In the genomic region with DNA sequence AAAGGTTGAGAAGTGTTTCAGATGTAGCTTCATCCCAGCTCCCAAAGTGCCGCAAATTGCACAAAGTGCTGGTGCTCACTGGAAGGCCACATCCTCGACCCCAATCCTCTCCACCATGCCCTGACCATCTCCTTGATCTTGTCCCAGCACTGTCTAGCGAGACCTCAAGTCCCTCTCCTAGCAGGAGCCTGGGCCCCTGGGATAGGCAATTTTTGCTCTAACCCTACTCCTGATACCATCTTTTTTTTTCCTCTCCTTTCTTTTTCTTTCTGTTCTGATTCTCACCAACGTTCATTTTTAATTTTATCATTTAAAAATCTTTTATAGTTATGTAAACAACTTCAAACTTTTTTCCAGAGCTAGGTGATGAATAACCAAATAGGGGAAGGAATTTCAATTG, we compare ENCODE assay signal across 39 cellular contexts. TPM values are rescaled to one million over a fixed set of nuclear protein-coding genes. Genes with fewer than 3 reads are reported as not detected.
"Had no signal": no experiment of that assay in that cellular context is flagged by ENCODE, and none has a peak within 500 bp of the region (broad histone marks: within the 10 kb centered on the region; RNA-seq: fewer than 3 reads in every experiment).

No MANE protein-coding gene starts in this region.

- H3K9me3 Mint-ChIP-seq: activated CD4-positive, alpha-beta memory T cell treated with anti-CD3 and anti-CD28 coated beads, Interleukin-2, amount 10 ng/mL, durations not matched to agents 7 days and 5 days; activated CD4-positive, alpha-beta T cell treated with anti-CD3 and anti-CD28 coated beads, Interleukin-2, amount 10 ng/mL, durations not matched to agents 7 days and 5 days; activated naive CD4-positive, alpha-beta T cell treated with anti-CD3 and anti-CD28 coated beads for 36 hours; activated naive CD4-positive, alpha-beta T cell treated with anti-CD3 and anti-CD28 coated beads, Interleukin-2, amount 50 U/mL, for 72 hours; activated naive CD8-positive, alpha-beta T cell treated with anti-CD3 and anti-CD28 coated beads for 36 hours; activated T-cell treated with anti-CD3 and anti-CD28 coated beads, Interleukin-2, amount 50 U/mL, for 4 hours; activated T-cell treated with anti-CD3 and anti-CD28 coated beads, Interleukin-2, amount 50 U/mL, for 72 hours; activated T-helper 1 cell treated with anti-CD3 and anti-CD28 coated beads, Interleukin-12 subunit alpha, Interleukin-12 subunit beta, Interleukin-2, Interleukin-4 antibody, amounts not matched to agents 30 ng/mL and 10 ng/mL and 1 ng/mL, durations not matched to agents 14 hours and 24 hours and 36 hours; activated T-helper 17 cell treated with anti-CD3 and anti-CD28 coated beads, Interleukin-2, amount 50 U/mL, for 72 hours; T-helper 1 cell treated with Interleukin-12 subunit alpha and Interleukin-12 subunit beta and Interleukin-4 antibody, amounts not matched to agents 30 μg/mL and 1 μg/mL, for 36 hours; T-helper 2 cell treated with Interferon-gamma antibody and Interleukin-4, amounts not matched to agents 5 μg/mL and 100 μg/mL, for 36 hours had no signal

- H3K27me3 ChIP-seq: adrenal gland, body of pancreas, brain microvascular endothelial cell, breast epithelium had no signal

- H3K36me3 Mint-ChIP-seq: activated naive CD4-positive, alpha-beta T cell treated with anti-CD3 and anti-CD28 coated beads, Interleukin-2, amount 50 U/mL, for 72 hours; activated naive CD8-positive, alpha-beta T cell treated with anti-CD3 and anti-CD28 coated beads for 36 hours had no signal

- H3K9me3 ChIP-seq: adrenal gland, body of pancreas, breast epithelium had no signal

- H3K4me3 Mint-ChIP-seq: activated CD4-positive, alpha-beta memory T cell treated with anti-CD3 and anti-CD28 coated beads, Interleukin-2, amount 10 ng/mL, durations not matched to agents 7 days and 5 days; activated CD4-positive, alpha-beta T cell treated with anti-CD3 and anti-CD28 coated beads for 36 hours; activated CD4-positive, alpha-beta T cell treated with anti-CD3 and anti-CD28 coated beads, Interleukin-2, amount 10 ng/mL, durations not matched to agents 7 days and 5 days; activated CD8-positive, alpha-beta T cell treated with anti-CD3 and anti-CD28 coated beads, Interleukin-2, amount 10 ng/mL, durations not matched to agents 7 days and 5 days; activated naive CD4-positive, alpha-beta T cell treated with anti-CD3 and anti-CD28 coated beads for 36 hours; activated naive CD8-positive, alpha-beta T cell treated with anti-CD3 and anti-CD28 coated beads for 36 hours; activated T-cell treated with anti-CD3 and anti-CD28 coated beads, Interleukin-2, amount 50 U/mL, for 4 hours; activated T-cell treated with anti-CD3 and anti-CD28 coated beads, Interleukin-2, amount 50 U/mL, for 72 hours; activated T-helper 1 cell treated with anti-CD3 and anti-CD28 coated beads, Interleukin-12 subunit alpha, Interleukin-12 subunit beta, Interleukin-2, Interleukin-4 antibody, amounts not matched to agents 30 ng/mL and 10 ng/mL and 1 ng/mL, durations not matched to agents 14 hours and 24 hours and 36 hours; activated T-helper 17 cell treated with anti-CD3 and anti-CD28 coated beads, Interleukin-2, amount 50 U/mL, for 72 hours; T-helper 1 cell treated with Interleukin-12 subunit alpha and Interleukin-12 subunit beta and Interleukin-4 antibody, amounts not matched to agents 30 μg/mL and 1 μg/mL, for 36 hours; T-helper 2 cell treated with Interferon-gamma antibody and Interleukin-4, amounts not matched to agents 5 μg/mL and 100 μg/mL, for 36 hours had no signal

- H3K27ac Mint-ChIP-seq: activated CD4-positive, alpha-beta memory T cell treated with anti-CD3 and anti-CD28 coated beads, Interleukin-2, amount 10 ng/mL, durations not matched to agents 7 days and 5 days; activated CD4-positive, alpha-beta T cell treated with anti-CD3 and anti-CD28 coated beads for 36 hours; activated CD4-positive, alpha-beta T cell treated with anti-CD3 and anti-CD28 coated beads, Interleukin-2, amount 10 ng/mL, durations not matched to agents 7 days and 5 days; activated CD8-positive, alpha-beta T cell treated with anti-CD3 and anti-CD28 coated beads, Interleukin-2, amount 10 ng/mL, durations not matched to agents 7 days and 5 days; activated naive CD4-positive, alpha-beta T cell treated with anti-CD3 and anti-CD28 coated beads for 36 hours; activated naive CD4-positive, alpha-beta T cell treated with anti-CD3 and anti-CD28 coated beads, Interleukin-2, amount 50 U/mL, for 72 hours; activated naive CD8-positive, alpha-beta T cell treated with anti-CD3 and anti-CD28 coated beads for 36 hours; activated T-cell treated with anti-CD3 and anti-CD28 coated beads, Interleukin-2, amount 50 U/mL, for 72 hours; activated T-helper 1 cell treated with anti-CD3 and anti-CD28 coated beads, Interleukin-12 subunit alpha, Interleukin-12 subunit beta, Interleukin-2, Interleukin-4 antibody, amounts not matched to agents 30 ng/mL and 10 ng/mL and 1 ng/mL, durations not matched to agents 14 hours and 24 hours and 36 hours; activated T-helper 17 cell treated with anti-CD3 and anti-CD28 coated beads, Interleukin-2, amount 50 U/mL, for 72 hours; T-helper 1 cell treated with Interleukin-12 subunit alpha and Interleukin-12 subunit beta and Interleukin-4 antibody, amounts not matched to agents 30 μg/mL and 1 μg/mL, for 36 hours; T-helper 2 cell treated with Interferon-gamma antibody and Interleukin-4, amounts not matched to agents 5 μg/mL and 100 μg/mL, for 36 hours had no signal

- H3K36me3 ChIP-seq: adrenal gland, brain microvascular endothelial cell, breast epithelium had no signal

- FAIRE-seq: astrocyte, TTC549 had no signal

- H3K4me1 Mint-ChIP-seq: activated CD4-positive, alpha-beta memory T cell treated with anti-CD3 and anti-CD28 coated beads, Interleukin-2, amount 10 ng/mL, durations not matched to agents 7 days and 5 days; activated CD4-positive, alpha-beta T cell treated with anti-CD3 and anti-CD28 coated beads for 36 hours; activated CD4-positive, alpha-beta T cell treated with anti-CD3 and anti-CD28 coated beads, Interleukin-2, amount 10 ng/mL, durations not matched to agents 7 days and 5 days; activated naive CD8-positive, alpha-beta T cell treated with anti-CD3 and anti-CD28 coated beads for 36 hours; activated T-helper 17 cell treated with anti-CD3 and anti-CD28 coated beads, Interleukin-2, amount 50 U/mL, for 72 hours had no signal

- H3K4me3 ChIP-seq: adrenal gland, body of pancreas, breast epithelium had no signal

- H3K27me3 Mint-ChIP-seq: activated CD4-positive, alpha-beta T cell treated with anti-CD3 and anti-CD28 coated beads for 36 hours; activated CD4-positive, alpha-beta T cell treated with anti-CD3 and anti-CD28 coated beads, Interleukin-2, amount 10 ng/mL, durations not matched to agents 7 days and 5 days; activated naive CD8-positive, alpha-beta T cell treated with anti-CD3 and anti-CD28 coated beads for 36 hours; activated T-helper 17 cell treated with anti-CD3 and anti-CD28 coated beads, Interleukin-2, amount 50 U/mL, for 72 hours had no signal

- H3K27ac ChIP-seq: adrenal gland, body of pancreas, brain microvascular endothelial cell, breast epithelium, VCaP had no signal

- ATAC-seq: activated CD4-positive, alpha-beta T cell treated with anti-CD3 and anti-CD28 coated beads for 36 hours; activated CD4-positive, CD25-positive, alpha-beta regulatory T cell treated with anti-CD3 and anti-CD28 coated beads, Interleukin-2, amount 50 U/mL, for 24 hours; activated CD8-positive, alpha-beta T cell treated with anti-CD3 and anti-CD28 coated beads, Interleukin-2, amount 10 ng/mL, durations not matched to agents 7 days and 5 days; activated naive CD4-positive, alpha-beta T cell treated with anti-CD3 and anti-CD28 coated beads, Interleukin-2, amount 50 U/mL, for 72 hours; activated T-cell treated with anti-CD3 and anti-CD28 coated beads, Interleukin-2, amount 50 U/mL, for 4 hours; activated T-cell treated with anti-CD3 and anti-CD28 coated beads, Interleukin-2, amount 50 U/mL, for 72 hours; activated T-helper 17 cell treated with anti-CD3 and anti-CD28 coated beads, Interleukin-2, amount 50 U/mL, for 72 hours; body of pancreas had no signal

- DNase-seq: activated CD4-positive, alpha-beta memory T cell treated with anti-CD3 and anti-CD28 coated beads, Interleukin-2, amount 10 ng/mL, durations not matched to agents 7 days and 5 days; activated CD4-positive, alpha-beta T cell treated with anti-CD3 and anti-CD28 coated beads for 1 hour; activated CD4-positive, alpha-beta T cell treated with anti-CD3 and anti-CD28 coated beads for 36 hours; activated CD4-positive, alpha-beta T cell treated with anti-CD3 and anti-CD28 coated beads for 48 hours; activated CD4-positive, alpha-beta T cell treated with anti-CD3 and anti-CD28 coated beads, Interleukin-2, amount 10 ng/mL, durations not matched to agents 7 days and 5 days; activated CD4-positive, alpha-beta T cell treated with anti-CD3 and anti-CD28 coated beads, Interleukin-2, amount 50 U/mL, for 48 hours; activated CD4-positive, CD25-positive, alpha-beta regulatory T cell; activated CD8-positive, alpha-beta memory T cell treated with anti-CD3 and anti-CD28 coated beads for 24 hours; activated CD8-positive, alpha-beta memory T cell treated with anti-CD3 and anti-CD28 coated beads, Interleukin-2, amount 50 U/mL, for 4 hours; activated CD8-positive, alpha-beta T cell treated with anti-CD3 and anti-CD28 coated beads, Interleukin-2, amount 10 ng/mL, durations not matched to agents 7 days and 5 days; activated effector memory CD4-positive, alpha-beta T cell treated with anti-CD3 and anti-CD28 coated beads, Interleukin-2, amount 50 U/mL, for 16 hours; activated gamma-delta T cell treated with Interleukin-2 at 50 U/mL for 16 hours; activated naive CD4-positive, alpha-beta T cell; activated naive CD4-positive, alpha-beta T cell treated with anti-CD3 and anti-CD28 coated beads for 36 hours; activated naive CD4-positive, alpha-beta T cell treated with anti-CD3 and anti-CD28 coated beads, Interleukin-2, amount 50 U/mL, for 16 hours; activated naive CD8-positive, alpha-beta T cell treated with anti-CD3 and anti-CD28 coated beads for 36 hours; activated T-cell treated with anti-CD3 and anti-CD28 coated beads for 4 hours; activated T-cell treated with anti-CD3 and anti-CD28 coated beads, Interleukin-2, amount 50 U/mL, for 1 hour; activated T-cell treated with anti-CD3 and anti-CD28 coated beads, Interleukin-2, amount 50 U/mL, for 4 hours; activated T-cell treated with anti-CD3 and anti-CD28 coated beads, Interleukin-2, amount 50 U/mL, for 72 hours; amniotic stem cell; aorta; body of pancreas; brain microvascular endothelial cell; central memory CD4-positive, alpha-beta T cell; T-helper 1 cell; T-helper 2 cell; T-helper 9 cell had no signal

- H3K4me1 ChIP-seq: body of pancreas had no signal

RNA-seq across cellular contexts. Expression of gene TENT5B, which starts 41.3 kb away (rescaled TPM):
- total RNA-seq: activated CD4-positive, alpha-beta memory T cell treated with anti-CD3 and anti-CD28 coated beads, Interleukin-2, amount 10 ng/mL, durations not matched to agents 7 days and 5 days; activated CD4-positive, alpha-beta T cell treated with anti-CD3 and anti-CD28 coated beads for 36 hours; activated CD4-positive, alpha-beta T cell treated with anti-CD3 and anti-CD28 coated beads, Interleukin-2, amount 10 ng/mL, durations not matched to agents 7 days and 5 days; activated CD8-positive, alpha-beta T cell treated with anti-CD3 and anti-CD28 coated beads, Interleukin-2, amount 10 ng/mL, durations not matched to agents 7 days and 5 days; activated naive CD4-positive, alpha-beta T cell treated with anti-CD3 and anti-CD28 coated beads for 36 hours; activated naive CD8-positive, alpha-beta T cell treated with anti-CD3 and anti-CD28 coated beads for 36 hours; activated T-helper 1 cell treated with anti-CD3 and anti-CD28 coated beads, Interleukin-12 subunit alpha, Interleukin-12 subunit beta, Interleukin-2, Interleukin-4 antibody, amounts not matched to agents 30 ng/mL and 10 ng/mL and 1 ng/mL, durations not matched to agents 14 hours and 24 hours and 36 hours; activated T-helper 17 cell treated with anti-CD3 and anti-CD28 coated beads, Interleukin-2, amount 50 U/mL, for 72 hours had no signal
